Comparison of ENCODE assay signal across 8 cellular contexts in genomic region chr5:431001-431710, GRCh38. TPM values are rescaled to one million over a fixed set of nuclear protein-coding genes. Genes with fewer than 3 reads are reported as not detected.
A peak's percentile ranks its signal among the peaks of the same experiment; 100 is the strongest.
DNase-seq lines count a peak whose midpoint lies in the region; ATAC-seq, FAIRE-seq and TF ChIP-seq lines count a peak whose summit lies in the region.

No MANE protein-coding gene starts in this region.

- intact Hi-C loops in lower lobe of right lung (cut with DNase I), result no loop called here

- FAIRE-seq in GM19239 (lab: Jason Lieb, UNC) (peak; percentile 60), bronchial epithelial cell (lab: Jason Lieb, UNC) (no peak)

- H3K4me3 ChIP-seq in SU-DHL-6 (ENCODE audit: insufficient read depth, low read length, poor library complexity, severe bottlenecking) (no peak overlapping the region), bronchial epithelial cell (ENCODE audit: low read depth, low read length) (no peak overlapping the region), lower lobe of right lung (no peak overlapping the region), upper lobe of left lung (no peak overlapping the region)

- H3K79me2 ChIP-seq in SU-DHL-6 (ENCODE audit: insufficient read depth, low read length), result no peaks in the 10 kb centered on the region

- H3K9me2 ChIP-seq in SU-DHL-6 (replicated peaks; ENCODE audit: insufficient read depth, low read length), result no peaks in the 10 kb centered on the region

- H3K4me1 ChIP-seq in lower lobe of right lung, result peaks cover 11% of the 10 kb centered on the region
- H3K4me1 ChIP-seq in upper lobe of left lung, result peaks cover 0 to 5% (median 2%) of the 10 kb centered on the region in 4 donors

- H3K27ac ChIP-seq in SU-DHL-6 (ENCODE audit: low read depth, low read length), result no peak overlapping the region
- H3K27ac ChIP-seq in lower lobe of right lung, result no peak overlapping the region
- no peak overlapping the region for H3K27ac ChIP-seq in upper lobe of left lung

- ATAC-seq in lower lobe of right lung, result peak; percentile 39 to 61
- peak; percentile 17 to 42 for ATAC-seq in upper lobe of left lung (ENCODE audit: low FRiP score in 2 of 2)

- TF ChIP-seq CTCF in SU-DHL-6 (IDR thresholded peaks at IDR 0.05; ENCODE audit: insufficient read depth, low read length, poor library complexity, severe bottlenecking) (peak; percentile 67), bronchial epithelial cell (IDR thresholded peaks at IDR 0.05; ENCODE audit: insufficient read depth, low read length, severe bottlenecking) (peak; percentile 68), lower lobe of right lung (IDR thresholded peaks at IDR 0.05) (peak; percentile 62), upper lobe of left lung (IDR thresholded peaks at IDR 0.05) (peak in 5 of 6 experiments; percentile 26 to 74 (median 62))

- no peaks in the 10 kb centered on the region for H4K20me1 ChIP-seq in SU-DHL-6 (ENCODE audit: low read depth, low read length)

- DNase-seq in COLO668 (lab: John Stamatoyannopoulos, UW; ENCODE audit: unreplicated experiment) (peak; percentile 85), GM19239 (ENCODE audit: insufficient read length, low spot score) (peak; percentile 67), HT-29 (ENCODE audit: low spot score) (peak; percentile 96), bronchial epithelial cell (ENCODE audit: low read depth) (no peak), lower lobe of right lung (no peak), upper lobe of left lung (peak; percentile 58 to 83)
- DNase-seq in central memory CD4-positive, alpha-beta T cell, result no peak

- H3K27me3 ChIP-seq in SU-DHL-6 (ENCODE audit: low read length), result no peaks in the 10 kb centered on the region
- no peaks in the 10 kb centered on the region for H3K27me3 ChIP-seq in bronchial epithelial cell (ENCODE audit: control insufficient read depth, insufficient read depth, low read length)
- no peaks in the 10 kb centered on the region for H3K27me3 ChIP-seq in lower lobe of right lung (ENCODE audit: low read depth)
- H3K27me3 ChIP-seq in upper lobe of left lung, result no peaks in the 10 kb centered on the region

- no peak overlapping the region for H3K4me2 ChIP-seq in SU-DHL-6 (ENCODE audit: low read depth, low read length, poor library complexity, severe bottlenecking)

- TF ChIP-seq EP300 in upper lobe of left lung (IDR thresholded peaks at IDR 0.05), result no peak

- no peaks in the 10 kb centered on the region for H3K36me3 ChIP-seq in SU-DHL-6 (ENCODE audit: low read length)
- no peaks in the 10 kb centered on the region for H3K36me3 ChIP-seq in bronchial epithelial cell (ENCODE audit: control insufficient read depth, insufficient read depth, low read length)
- H3K36me3 ChIP-seq in lower lobe of right lung, result peaks cover 4% of the 10 kb centered on the region
- no peaks in the 10 kb centered on the region for H3K36me3 ChIP-seq in upper lobe of left lung

- no peaks in the 10 kb centered on the region for H3F3A ChIP-seq in SU-DHL-6 (ENCODE audit: insufficient read depth)

- H3K9ac ChIP-seq in SU-DHL-6 (ENCODE audit: low read length), result no peak overlapping the region

- no peak for TF ChIP-seq POLR2A in upper lobe of left lung (IDR thresholded peaks at IDR 0.05)

- 32 to 56% methylated on average over 12 to 17 of the region's 18 CpGs for WGBS in upper lobe of left lung, 2 donors

- H2AFZ ChIP-seq in SU-DHL-6 (ENCODE audit: low read depth, low read length, severe bottlenecking), result no peak overlapping the region

- H3K9me3 ChIP-seq in SU-DHL-6 (ENCODE audit: insufficient read depth, low read length) (no peaks in the 10 kb centered on the region), lower lobe of right lung (no peaks in the 10 kb centered on the region), upper lobe of left lung (no peaks in the 10 kb centered on the region)

RNA-seq across cellular contexts. Expression of gene EXOC3, which starts 11.8 kb away (rescaled TPM):
- total RNA-seq in HT-29 (2014; rRNA removed; shearing (Covaris generic)), result 65.7 and 74.3 TPM in 2 replicates
- 37.5 and 42.4 TPM in 2 replicates for total RNA-seq in bronchial epithelial cell
- total RNA-seq in lower lobe of right lung, result 58.9 TPM
- 100 to 1,000 TPM in 2 of 6 donors, 10 to 100 TPM in 4; 43.6 to 149 (median 64.5) TPM for total RNA-seq in upper lobe of left lung

Comparison
In these comparisons a context has a peak if more than half of its experiments do, and no peak if none do; other contexts are left out.
1. DNase-seq: peak in COLO668 (single experiment), GM19239 (single experiment), HT-29 (single experiment) and upper lobe of left lung (2 of 2); none in bronchial epithelial cell (single experiment), lower lobe of right lung (single experiment) and central memory CD4-positive, alpha-beta T cell (single experiment).
2. Peak in every context shown above with its lines, with median percentiles within 50 percentile points of each other: CTCF ChIP-seq.